In the genomic region with DNA sequence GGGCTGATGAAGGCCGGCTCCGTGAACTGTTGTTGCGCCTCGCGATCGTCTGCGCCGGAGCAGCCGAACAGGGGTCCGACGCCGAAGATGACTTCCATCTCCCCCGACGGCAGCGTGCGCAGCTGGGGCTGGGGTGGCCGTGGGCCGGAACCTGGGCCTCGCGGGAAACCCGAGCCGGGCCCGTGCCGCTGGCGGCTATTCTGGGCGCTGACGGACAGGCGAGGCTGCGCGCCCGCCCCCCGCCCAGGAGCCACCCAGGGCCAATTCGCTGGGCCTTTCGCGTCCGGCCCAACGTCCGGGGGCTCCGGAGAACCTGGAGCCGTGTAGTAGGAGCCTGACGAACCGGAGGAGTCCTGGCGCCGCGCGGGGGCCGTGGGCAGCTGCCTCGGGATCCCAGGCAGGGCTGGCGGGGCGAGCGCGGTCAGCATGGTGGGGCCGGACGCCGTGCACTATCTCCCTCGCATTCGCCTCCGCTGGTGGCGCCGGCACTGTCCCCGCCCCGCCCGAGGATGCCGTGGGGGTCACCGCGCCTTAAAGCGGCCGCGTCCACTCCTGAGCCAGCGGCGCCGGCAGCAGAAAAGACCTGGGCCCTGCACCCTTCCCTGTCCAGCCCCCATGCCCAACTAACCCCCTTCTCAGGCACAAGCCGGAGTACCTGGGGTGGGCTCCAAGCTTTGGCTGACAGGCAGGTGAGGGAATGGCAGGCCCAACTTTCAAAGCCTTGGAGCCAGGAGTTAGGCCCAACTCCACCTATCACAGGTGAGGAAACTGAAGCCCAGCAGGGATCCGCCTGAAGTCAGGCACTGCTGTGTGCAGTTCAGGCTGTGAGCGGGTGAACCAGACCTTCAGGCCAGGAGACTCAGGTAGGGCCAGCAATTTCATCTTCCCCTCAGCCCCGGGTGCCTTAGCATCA, we compare ENCODE assay signal across 9 cellular contexts. TPM values are rescaled to one million over a fixed set of nuclear protein-coding genes. Genes with fewer than 3 reads are reported as not detected.
DNase-seq lines count a peak whose midpoint lies in the region; ATAC-seq and TF ChIP-seq lines count a peak whose summit lies in the region.
"Had no signal": no experiment of that assay in that cellular context is flagged by ENCODE, and none has a peak within 500 bp of the region (broad histone marks: within the 10 kb centered on the region; RNA-seq: fewer than 3 reads in every experiment).

A gene with protein sequence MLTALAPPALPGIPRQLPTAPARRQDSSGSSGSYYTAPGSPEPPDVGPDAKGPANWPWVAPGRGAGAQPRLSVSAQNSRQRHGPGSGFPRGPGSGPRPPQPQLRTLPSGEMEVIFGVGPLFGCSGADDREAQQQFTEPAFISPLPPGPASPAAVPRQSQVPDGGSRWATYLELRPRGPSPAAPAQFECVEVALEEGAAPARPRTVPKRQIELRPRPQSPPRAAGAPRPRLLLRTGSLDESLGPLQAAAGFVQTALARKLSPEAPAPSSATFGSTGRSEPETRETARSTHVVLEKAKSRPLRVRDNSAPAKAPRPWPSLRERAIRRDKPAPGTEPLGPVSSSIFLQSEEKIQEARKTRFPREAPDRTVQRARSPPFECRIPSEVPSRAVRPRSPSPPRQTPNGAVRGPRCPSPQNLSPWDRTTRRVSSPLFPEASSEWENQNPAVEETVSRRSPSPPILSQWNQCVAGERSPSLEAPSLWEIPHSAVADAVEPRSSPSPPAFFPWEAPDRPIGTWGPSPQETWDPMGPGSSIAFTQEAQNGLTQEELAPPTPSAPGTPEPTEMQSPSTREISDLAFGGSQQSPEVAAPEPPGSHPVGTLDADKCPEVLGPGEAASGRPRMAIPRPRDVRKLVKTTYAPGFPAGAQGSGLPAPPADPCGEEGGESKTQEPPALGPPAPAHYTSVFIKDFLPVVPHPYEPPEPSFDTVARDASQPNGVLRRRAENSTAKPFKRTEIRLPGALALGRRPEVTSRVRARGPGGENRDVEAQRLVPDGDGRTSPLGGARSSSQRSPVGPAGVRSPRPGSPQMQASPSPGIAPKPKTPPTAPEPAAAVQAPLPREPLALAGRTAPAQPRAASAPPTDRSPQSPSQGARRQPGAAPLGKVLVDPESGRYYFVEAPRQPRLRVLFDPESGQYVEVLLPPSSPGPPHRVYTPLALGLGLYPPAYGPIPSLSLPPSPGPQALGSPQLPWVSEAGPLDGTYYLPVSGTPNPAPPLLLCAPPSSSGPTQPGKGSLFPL (minus strand): TSS at position 451 of the 913 bp plus-strand sequence. CDS start 23 bp downstream, at position 428.

- H3K4me3 ChIP-seq in heart right ventricle: peak within 1 kb of the TSS; percentile 50 to 80 (median 69)
- peak within 1 kb of the TSS; percentile 6 for H3K4me3 ChIP-seq in retinal pigment epithelial cell (ENCODE audit: low read length)

- H3K4me1 Mint-ChIP-seq in activated CD4-positive, alpha-beta memory T cell treated with anti-CD3 and anti-CD28 coated beads, Interleukin-2, amount 10 ng/mL, durations not matched to agents 7 days and 5 days: peaks cover 59% of the 10 kb centered on the region

- POLR2A ChIA-PET in activated CD4-positive, alpha-beta memory T cell treated with anti-CD3 and anti-CD28 coated beads, Interleukin-2, amount 10 ng/mL, durations not matched to agents 7 days and 5 days (lab: Charles Lee): interaction anchor here (0.8 to 10.9 kb wide), 6 partner anchors 9 to 168 kb away, joined by 3 to 122 read pairs (median 10); a partner anchor contains a TSS

- H3K27ac ChIP-seq in heart right ventricle: peak within 1 kb of the TSS; percentile 80 to 97 (median 93)

- peaks cover 7 to 79% (median 64%) of the 10 kb centered on the region in 9 donors for H3K4me1 ChIP-seq in heart right ventricle

- H3K9me3 Mint-ChIP-seq in activated CD4-positive, alpha-beta memory T cell treated with anti-CD3 and anti-CD28 coated beads, Interleukin-2, amount 10 ng/mL, durations not matched to agents 7 days and 5 days: no peaks in the 10 kb centered on the region

- intact Hi-C loops in heart right ventricle (cut with DNase I): loop anchor here in 3 of 10 donors (1.0 to 5.0 kb wide), 3 partner anchors 22 to 98 kb away; a partner anchor contains a TSS

- TF ChIP-seq CTCF in heart right ventricle (IDR thresholded peaks at IDR 0.05) (no peak), retinal pigment epithelial cell (conservative IDR thresholded peaks at IDR 0.05; ENCODE audit: low read depth, low read length) (no peak)

- H3K27me3 ChIP-seq in heart right ventricle: peaks cover 0 to 35% (median 0%) of the 10 kb centered on the region in 7 donors

- peaks cover 31% of the 10 kb centered on the region for H3K36me3 Mint-ChIP-seq in activated CD4-positive, alpha-beta memory T cell treated with anti-CD3 and anti-CD28 coated beads, Interleukin-2, amount 10 ng/mL, durations not matched to agents 7 days and 5 days (ENCODE audit: low read depth)

- H3K9me3 ChIP-seq in heart right ventricle: no peaks in the 10 kb centered on the region

- peak within 1 kb of the TSS; percentile 90 for H3K27ac Mint-ChIP-seq in activated CD4-positive, alpha-beta memory T cell treated with anti-CD3 and anti-CD28 coated beads, Interleukin-2, amount 10 ng/mL, durations not matched to agents 7 days and 5 days

- peak within 1 kb of the TSS; percentile 99 for H3K4me3 Mint-ChIP-seq in activated CD4-positive, alpha-beta memory T cell treated with anti-CD3 and anti-CD28 coated beads, Interleukin-2, amount 10 ng/mL, durations not matched to agents 7 days and 5 days

- ATAC-seq in heart right ventricle (peak; percentile 72 to 86 (median 82)), GM18498 (IDR thresholded peaks at IDR 0.05; ENCODE audit: unreplicated experiment) (no peak), HG02840 (IDR thresholded peaks at IDR 0.05; ENCODE audit: low FRiP score, unreplicated experiment) (no peak)

- DNase-seq in ELR (ENCODE audit: low read depth) (peak; percentile 46), heart right ventricle (peak; percentile 71 to 78), retinal pigment epithelial cell (ENCODE audit: low read depth) (no peak), NCI-H524 treated with DMSO at 0.1 percent for 48 hours (lab: John Stamatoyannopoulos, UW) (no peak), NOMO-1 treated with dmso at 0.1 percent for 144 hours (lab: John Stamatoyannopoulos, UW; ENCODE audit: unreplicated experiment) (no peak)
- no peak for DNase-seq in activated CD4-positive, alpha-beta memory T cell treated with anti-CD3 and anti-CD28 coated beads, Interleukin-2, amount 10 ng/mL, durations not matched to agents 7 days and 5 days
- DNase-seq: NCI-H345 had no signal

- CTCF ChIA-PET in activated CD4-positive, alpha-beta memory T cell treated with anti-CD3 and anti-CD28 coated beads, Interleukin-2, amount 10 ng/mL, durations not matched to agents 7 days and 5 days (lab: Charles Lee): interaction anchor here (0.6 to 5.2 kb wide), 4 partner anchors 8 to 144 kb away, joined by 3 to 26 read pairs (median 10); a partner anchor contains a TSS

- no peaks in the 10 kb centered on the region for H3K27me3 Mint-ChIP-seq in activated CD4-positive, alpha-beta memory T cell treated with anti-CD3 and anti-CD28 coated beads, Interleukin-2, amount 10 ng/mL, durations not matched to agents 7 days and 5 days

- peaks cover 0 to 17% (median 0%) of the 10 kb centered on the region in 9 donors for H3K36me3 ChIP-seq in heart right ventricle

- WGBS in heart right ventricle, 2 donors: 4 to 8% methylated on average over 76 of the region's 76 CpGs

RNA-seq across cellular contexts. Expression of the gene that starts here (rescaled TPM):
- total RNA-seq in activated CD4-positive, alpha-beta memory T cell treated with anti-CD3 and anti-CD28 coated beads, Interleukin-2, amount 10 ng/mL, durations not matched to agents 7 days and 5 days: 1 to 10 TPM; 5.5 TPM
- total RNA-seq in heart right ventricle: 10 to 100 TPM; 26.3 to 64.8 (median 37.3) TPM
- polyA plus RNA-seq in heart right ventricle: 10 to 100 TPM; 12.2 to 28.5 TPM

Comparison
In these comparisons a context has a peak if more than half of its experiments do, and no peak if none do; other contexts are left out.
1. RNA of the gene that starts here (total RNA-seq): 26.3 to 64.8 TPM in heart right ventricle; 5.5 TPM in activated CD4-positive, alpha-beta memory T cell treated with anti-CD3 and anti-CD28 coated beads, Interleukin-2, amount 10 ng/mL, durations not matched to agents 7 days and 5 days; every median in the first group is over 4 times any median in the second.
2. DNase-seq: peak in ELR (single experiment) and heart right ventricle (2 of 2); none in activated CD4-positive, alpha-beta memory T cell treated with anti-CD3 and anti-CD28 coated beads, Interleukin-2, amount 10 ng/mL, durations not matched to agents 7 days and 5 days (single experiment), retinal pigment epithelial cell (single experiment), NCI-H524 treated with DMSO at 0.1 percent for 48 hours (single experiment) and NOMO-1 treated with dmso at 0.1 percent for 144 hours (single experiment).
3. ATAC-seq: peak in heart right ventricle (8 of 8); none in GM18498 (single experiment) and HG02840 (single experiment).